Comparison of ENCODE assay signal across 13 cellular contexts in the genomic region with DNA sequence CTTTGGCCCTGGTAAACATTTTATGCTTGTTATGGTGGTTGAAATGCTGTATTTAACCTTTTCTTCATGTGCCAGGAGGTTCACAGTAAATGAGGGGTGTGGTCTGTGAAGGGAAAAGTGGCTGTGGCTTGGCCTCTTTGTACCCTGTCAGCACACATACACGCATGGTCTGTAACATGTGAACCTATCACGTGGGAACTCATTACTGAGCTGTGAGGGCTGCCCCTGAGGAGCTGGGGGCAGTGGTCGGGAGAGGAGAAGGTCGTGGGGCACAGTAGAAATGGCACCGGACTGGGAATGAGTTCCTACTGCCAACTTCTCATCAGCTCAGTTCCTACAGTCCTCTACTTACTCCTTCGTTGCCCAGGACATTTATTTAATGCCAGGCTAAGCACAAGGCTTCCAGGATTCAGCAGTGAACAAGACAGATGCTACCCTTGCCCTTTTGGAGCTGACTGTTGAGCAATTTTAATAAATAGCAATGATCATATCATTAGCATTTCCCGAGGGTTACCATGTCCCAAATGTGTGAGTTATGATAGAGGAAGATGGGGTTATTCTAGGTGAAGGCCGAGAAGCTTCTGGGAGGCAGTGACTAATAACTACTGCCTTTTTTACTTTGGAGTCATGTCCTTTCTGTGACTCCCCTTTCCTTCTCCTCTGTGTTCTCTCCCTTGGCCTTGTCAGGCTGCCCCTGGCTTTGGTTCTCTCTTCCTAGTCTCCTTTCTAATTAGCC. TPM values are rescaled to one million over a fixed set of nuclear protein-coding genes. Genes with fewer than 3 reads are reported as not detected.
DNase-seq lines count a peak whose midpoint lies in the region; ATAC-seq and TF ChIP-seq lines count a peak whose summit lies in the region.
"Had no signal": no experiment of that assay in that cellular context is flagged by ENCODE, and none has a peak within 500 bp of the region (broad histone marks: within the 10 kb centered on the region; RNA-seq: fewer than 3 reads in every experiment).

No MANE protein-coding gene starts in this region.

- intact Hi-C loops in lower lobe of right lung (cut with DNase I) (no loop called here), tibial artery (cut with DNase I; ENCODE audit: low total_unique reads) (no loop called here)

- H3K36me3 Mint-ChIP-seq in H9 (ENCODE audit: insufficient read depth in 1 of 3, low read depth in 3 of 3) = no peaks in the 10 kb centered on the region
- H3K36me3 Mint-ChIP-seq: IgD-negative memory B cell had no signal

- H3K79me2 ChIP-seq in H9 (ENCODE audit: insufficient read depth, low read length) = no peaks in the 10 kb centered on the region

- H3K4me1 ChIP-seq in lower lobe of right lung = peaks cover under 1% of the 10 kb centered on the region
- H3K4me1 ChIP-seq in tibial artery = peaks cover 0 to 52% (median 13%) of the 10 kb centered on the region in 4 donors
- H3K4me1 ChIP-seq in H9 (ENCODE audit: insufficient read depth, low read length) = no peaks in the 10 kb centered on the region

- H2AK5ac ChIP-seq in H9 (ENCODE audit: insufficient read length, low read length) = no peak overlapping the region

- no peak overlapping the region for H2AFZ ChIP-seq in H9 (ENCODE audit: low read length)

- no peak overlapping the region for H3K4me3 Mint-ChIP-seq in H9
- H3K4me3 Mint-ChIP-seq: IgD-negative memory B cell, neural crest cell had no signal

- H3K4me1 Mint-ChIP-seq in H9 = 0 out of 4 replicates have a peak, but pooled peaks cover 0 to 2% of the 10 kb centered on the region in 2 experiments
- H3K4me1 Mint-ChIP-seq: neural crest cell had no signal

- no peak overlapping the region for H3K9ac ChIP-seq in H9 (ENCODE audit: extremely low read depth, insufficient read length, low read length)

- H3K27me3 Mint-ChIP-seq in H9 (ENCODE audit: low read depth) = no peaks in the 10 kb centered on the region

- peak; percentile 24 to 27 for ATAC-seq in lower lobe of right lung
- no peak for ATAC-seq in HG02938 (IDR thresholded peaks at IDR 0.05; ENCODE audit: unreplicated experiment)

- H3K27ac Mint-ChIP-seq in H9 = no peak overlapping the region
- H3K27ac Mint-ChIP-seq: IgD-negative memory B cell had no signal

- H3K27ac ChIP-seq in coronary artery = peak overlapping the region; percentile 45 to 77
- no peak overlapping the region for H3K27ac ChIP-seq in lower lobe of right lung
- H3K27ac ChIP-seq in tibial artery = peak overlapping the region; percentile 62 to 63
- H3K27ac ChIP-seq in H9 (ENCODE audit: insufficient read length, low read depth, low read length) = no peak overlapping the region

- no peak overlapping the region for H3K56ac ChIP-seq in H9 (ENCODE audit: insufficient read length, low read depth, low read length)

- no peak overlapping the region for H3K4ac ChIP-seq in H9 (ENCODE audit: low read depth, low read length)

- H3K9me3 ChIP-seq in lower lobe of right lung (no peaks in the 10 kb centered on the region), tibial artery (no peaks in the 10 kb centered on the region), H9 (ENCODE audit: control insufficient read depth, low read depth, low read length) (no peaks in the 10 kb centered on the region)

- H4K91ac ChIP-seq in H9 (ENCODE audit: insufficient read length, low read depth, low read length) = no peak overlapping the region

- no peaks in the 10 kb centered on the region for H3K23me2 ChIP-seq in H9 (ENCODE audit: insufficient read length, low read depth, low read length, poor library complexity, severe bottlenecking)

- no CpG with 5 or more reads among the region's 8 CpGs for WGBS in H9 (ENCODE audit: extremely low coverage, insufficient read length, low lambda C conversion rate)

- no peaks in the 10 kb centered on the region for H3K9me3 Mint-ChIP-seq in H9
- H3K9me3 Mint-ChIP-seq: IgD-negative memory B cell, neural crest cell had no signal

- H3K36me3 ChIP-seq in lower lobe of right lung (no peaks in the 10 kb centered on the region), tibial artery (no peaks in the 10 kb centered on the region)

- no peak overlapping the region for H3K18ac ChIP-seq in H9 (ENCODE audit: insufficient read length, low read depth, low read length)

- H3K14ac ChIP-seq in H9 (ENCODE audit: insufficient read depth, low read length) = no peak overlapping the region

- no peak overlapping the region for H2BK12ac ChIP-seq in H9 (ENCODE audit: insufficient read length, low read depth, low read length)

- H4K5ac ChIP-seq in H9 (ENCODE audit: insufficient read length, low read depth, low read length) = no peak overlapping the region

- DNase-seq in NCI-H226 (peak; percentile 39), coronary artery (ENCODE audit: low spot score) (no peak), lower lobe of right lung (no peak), tibial artery (peak in 1 of 2 donors; percentile 50), H9 (no peak), NCI-H2196 treated with DMSO at 0.1 percent for 48 hours (lab: John Stamatoyannopoulos, UW; ENCODE audit: unreplicated experiment) (no peak)
- DNase-seq in stimulated activated CD8-positive, alpha-beta memory T cell treated with anti-CD3 and anti-CD28 coated beads, Interleukin-4, amount 100 ng/mL, for 48 hours = no peak
- DNase-seq: dorsolateral prefrontal cortex, NCI-H2227 treated with DMSO at 0.1 percent for 48 hours, SIG-M5 had no signal

- H2BK120ac ChIP-seq in H9 (ENCODE audit: low read depth, low read length, poor library complexity, severe bottlenecking) = no peak overlapping the region

- H3K23ac ChIP-seq in H9 (ENCODE audit: insufficient read length, low read depth, low read length) = no peak overlapping the region

- H2BK15ac ChIP-seq in H9 (ENCODE audit: low read depth, low read length) = no peak overlapping the region

- H4K20me1 ChIP-seq in H9 (ENCODE audit: control insufficient read depth, insufficient read depth, insufficient read length) = no peaks in the 10 kb centered on the region

- TF ChIP-seq CTCF in coronary artery (IDR thresholded peaks at IDR 0.05) = no peak
- no peak for TF ChIP-seq CTCF in lower lobe of right lung (IDR thresholded peaks at IDR 0.05)
- TF ChIP-seq CTCF in tibial artery (IDR thresholded peaks at IDR 0.05) = no peak
- TF ChIP-seq CTCF in H9 (conservative IDR thresholded peaks at IDR 0.05) = no peak

- no peak overlapping the region for H3T11ph ChIP-seq in H9 (ENCODE audit: low read length)

- no peak overlapping the region for H3K4me3 ChIP-seq in coronary artery
- no peak overlapping the region for H3K4me3 ChIP-seq in lower lobe of right lung
- H3K4me3 ChIP-seq in tibial artery = no peak overlapping the region
- H3K4me3 ChIP-seq: dorsolateral prefrontal cortex had no signal

- H3K27me3 ChIP-seq in lower lobe of right lung (ENCODE audit: low read depth) = no peaks in the 10 kb centered on the region
- no peaks in the 10 kb centered on the region for H3K27me3 ChIP-seq in tibial artery
- no peaks in the 10 kb centered on the region for H3K27me3 ChIP-seq in H9 (ENCODE audit: insufficient read depth, low read length)
- H3K27me3 ChIP-seq: dorsolateral prefrontal cortex had no signal

- H3K79me1 ChIP-seq in H9 (ENCODE audit: insufficient read depth, low read depth, low read length, poor library complexity, severe bottlenecking) = no peaks in the 10 kb centered on the region

- no peak overlapping the region for H3K4me2 ChIP-seq in H9 (ENCODE audit: insufficient read depth, insufficient read length, low read length)

- no peak overlapping the region for H4K8ac ChIP-seq in H9 (replicated peaks; ENCODE audit: insufficient read length, low read depth, low read length)

- no peak overlapping the region for H2BK20ac ChIP-seq in H9 (ENCODE audit: low read depth, low read length, poor library complexity, severe bottlenecking)

- no peak overlapping the region for H2BK5ac ChIP-seq in H9 (ENCODE audit: insufficient read length, low read length)

RNA-seq across cellular contexts. Expression of a gene that starts 38.8 kb away (rescaled TPM):
- total RNA-seq in lower lobe of right lung (47.0 TPM), H9 (2021) (0.48 and 0.52 TPM in 2 replicates)

Comparison
In these comparisons a context has a peak if more than half of its experiments do, and no peak if none do; other contexts are left out.
1. H3K27ac ChIP-seq: peak in coronary artery (2 of 2) and tibial artery (2 of 2); none in lower lobe of right lung (single experiment) and H9 (single experiment).
2. RNA of a gene that starts 38.8 kb away (total RNA-seq): 47.0 TPM in lower lobe of right lung (single experiment); 0.48 to 0.52 TPM in H9; every median in the first group is over 10 times any median in the second.